ENCODE assay signal across 25 cellular contexts in genomic region chr2:106332054-106332453, GRCh38.
DNase-seq lines count a peak whose midpoint lies in the region; ATAC-seq lines count a peak whose summit lies in the region.
"Had no signal": no experiment of that assay in that cellular context is flagged by ENCODE, and none has a peak within 500 bp of the region (broad histone marks: within the 10 kb centered on the region; RNA-seq: fewer than 3 reads in every experiment).

No MANE protein-coding gene starts in this region.

- no peak for DNase-seq in activated T-cell treated with anti-CD3 and anti-CD28 coated beads, Interleukin-2, amount 50 U/mL, for 24 hours
- DNase-seq in activated T-cell treated with anti-CD3 and anti-CD28 coated beads, Interleukin-2, amount 50 U/mL, for 4 hours, result no peak
- peak; percentile 4 for DNase-seq in NCI-H146 treated with DMSO at 0.1 percent for 48 hours (lab: John Stamatoyannopoulos, UW; ENCODE audit: unreplicated experiment)
- DNase-seq in SK-N-MC (ENCODE audit: low read depth, low spot score), result no peak
- DNase-seq in activated CD8-positive, alpha-beta memory T cell treated with anti-CD3 and anti-CD28 coated beads, Interleukin-2, amount 50 U/mL, for 4 hours, result no peak
- no peak for DNase-seq in 8988T
- DNase-seq: activated CD4-positive, alpha-beta T cell treated with anti-CD3 and anti-CD28 coated beads for 36 hours; activated naive CD4-positive, alpha-beta T cell treated with anti-CD3 and anti-CD28 coated beads, Interleukin-2, amount 10 ng/mL, durations not matched to agents 7 days and 5 days; effector memory CD8-positive, alpha-beta T cell; foreskin keratinocyte; heart right ventricle; naive B cell; NCI-H1105; NCI-H2227 treated with DMSO at 0.1 percent for 48 hours; NK-92 treated with Interleukin-12 subunit alpha and Interleukin-12 subunit beta, amount 100 ng/mL, for 24 hours; ovary; retina; SIG-M5; substantia nigra had no signal

- no peaks in the 10 kb centered on the region for H3K9me3 ChIP-seq in SK-N-MC (ENCODE audit: low read depth, low read length)
- H3K9me3 ChIP-seq: HAP-1, ovary had no signal

- peak overlapping the region; percentile 8 for H3K27ac Mint-ChIP-seq in activated T-cell treated with anti-CD3 and anti-CD28 coated beads, Interleukin-2, amount 50 U/mL, for 24 hours
- H3K27ac Mint-ChIP-seq: activated CD4-positive, alpha-beta T cell treated with anti-CD3 and anti-CD28 coated beads for 36 hours; activated naive CD4-positive, alpha-beta T cell treated with anti-CD3 and anti-CD28 coated beads, Interleukin-2, amount 10 ng/mL, durations not matched to agents 7 days and 5 days; activated T-helper 1 cell treated with anti-CD3 and anti-CD28 coated beads, Interleukin-12 subunit alpha, Interleukin-12 subunit beta, Interleukin-2, Interleukin-4 antibody, amounts not matched to agents 30 ng/mL and 10 ng/mL and 1 ng/mL, durations not matched to agents 14 hours and 24 hours and 36 hours; effector memory CD8-positive, alpha-beta T cell had no signal

- no peak overlapping the region for H3K9ac ChIP-seq in SK-N-MC (ENCODE audit: insufficient read length)
- H3K9ac ChIP-seq: BLaER1 had no signal

- no peaks in the 10 kb centered on the region for H3K36me3 Mint-ChIP-seq in activated T-cell treated with anti-CD3 and anti-CD28 coated beads, Interleukin-2, amount 50 U/mL, for 24 hours (ENCODE audit: low read depth)
- no peaks in the 10 kb centered on the region for H3K36me3 Mint-ChIP-seq in activated T-cell treated with anti-CD3 and anti-CD28 coated beads, Interleukin-2, amount 50 U/mL, for 4 hours (ENCODE audit: insufficient read depth)
- H3K36me3 Mint-ChIP-seq: activated naive CD4-positive, alpha-beta T cell treated with anti-CD3 and anti-CD28 coated beads, Interleukin-2, amount 10 ng/mL, durations not matched to agents 7 days and 5 days; naive B cell had no signal

- peaks cover 3% of the 10 kb centered on the region for H3K9me3 Mint-ChIP-seq in activated T-cell treated with anti-CD3 and anti-CD28 coated beads, Interleukin-2, amount 50 U/mL, for 24 hours
- H3K9me3 Mint-ChIP-seq in activated T-cell treated with anti-CD3 and anti-CD28 coated beads, Interleukin-2, amount 50 U/mL, for 4 hours, result peaks cover 3% of the 10 kb centered on the region
- H3K9me3 Mint-ChIP-seq: activated T-helper 1 cell treated with anti-CD3 and anti-CD28 coated beads, Interleukin-12 subunit alpha, Interleukin-12 subunit beta, Interleukin-2, Interleukin-4 antibody, amounts not matched to agents 30 ng/mL and 10 ng/mL and 1 ng/mL, durations not matched to agents 14 hours and 24 hours and 36 hours; effector memory CD8-positive, alpha-beta T cell had no signal

- 0 out of 2 replicates have a peak overlapping the region, but pooled peaks have one; percentile 91 for H3K27ac ChIP-seq in SK-N-MC
- H3K27ac ChIP-seq: BLaER1, coronary artery, foreskin keratinocyte, heart right ventricle, ovary had no signal

- peaks cover 10% of the 10 kb centered on the region for H3K4me1 Mint-ChIP-seq in activated T-cell treated with anti-CD3 and anti-CD28 coated beads, Interleukin-2, amount 50 U/mL, for 24 hours (ENCODE audit: low read depth)
- H3K4me1 Mint-ChIP-seq in activated T-cell treated with anti-CD3 and anti-CD28 coated beads, Interleukin-2, amount 50 U/mL, for 4 hours (ENCODE audit: low read depth), result peaks cover 4% of the 10 kb centered on the region
- H3K4me1 Mint-ChIP-seq: naive B cell had no signal

- no peaks in the 10 kb centered on the region for H3K36me3 ChIP-seq in SK-N-MC (ENCODE audit: insufficient read depth, low read length)
- H3K36me3 ChIP-seq: BLaER1, HAP-1, heart right ventricle, ovary had no signal

- no peak overlapping the region for H3K4me3 ChIP-seq in SK-N-MC
- H3K4me3 ChIP-seq: BLaER1, coronary artery, HAP-1, heart right ventricle, ovary, smooth muscle cell had no signal

- no peak overlapping the region for H3K4me3 Mint-ChIP-seq in activated T-cell treated with anti-CD3 and anti-CD28 coated beads, Interleukin-2, amount 50 U/mL, for 24 hours
- no peak overlapping the region for H3K4me3 Mint-ChIP-seq in activated T-cell treated with anti-CD3 and anti-CD28 coated beads, Interleukin-2, amount 50 U/mL, for 4 hours
- H3K4me3 Mint-ChIP-seq: activated CD4-positive, alpha-beta T cell treated with anti-CD3 and anti-CD28 coated beads for 36 hours; activated naive CD4-positive, alpha-beta T cell treated with anti-CD3 and anti-CD28 coated beads, Interleukin-2, amount 10 ng/mL, durations not matched to agents 7 days and 5 days; activated T-helper 1 cell treated with anti-CD3 and anti-CD28 coated beads, Interleukin-12 subunit alpha, Interleukin-12 subunit beta, Interleukin-2, Interleukin-4 antibody, amounts not matched to agents 30 ng/mL and 10 ng/mL and 1 ng/mL, durations not matched to agents 14 hours and 24 hours and 36 hours; effector memory CD8-positive, alpha-beta T cell; naive B cell had no signal

- ATAC-seq in activated T-cell treated with anti-CD3 and anti-CD28 coated beads, Interleukin-2, amount 50 U/mL, for 4 hours, result no peak
- ATAC-seq in GM21786 (IDR thresholded peaks at IDR 0.05; ENCODE audit: unreplicated experiment), result no peak
- ATAC-seq: activated CD4-positive, alpha-beta T cell treated with anti-CD3 and anti-CD28 coated beads for 36 hours; effector memory CD8-positive, alpha-beta T cell; foreskin keratinocyte; heart right ventricle had no signal

- no peaks in the 10 kb centered on the region for H3K27me3 Mint-ChIP-seq in activated T-cell treated with anti-CD3 and anti-CD28 coated beads, Interleukin-2, amount 50 U/mL, for 24 hours
- no peaks in the 10 kb centered on the region for H3K27me3 Mint-ChIP-seq in activated T-cell treated with anti-CD3 and anti-CD28 coated beads, Interleukin-2, amount 50 U/mL, for 4 hours (ENCODE audit: low read depth)
- H3K27me3 Mint-ChIP-seq: activated CD4-positive, alpha-beta T cell treated with anti-CD3 and anti-CD28 coated beads for 36 hours; naive B cell had no signal
